1 cellular context compared by ENCODE assay signal in the genomic region with DNA sequence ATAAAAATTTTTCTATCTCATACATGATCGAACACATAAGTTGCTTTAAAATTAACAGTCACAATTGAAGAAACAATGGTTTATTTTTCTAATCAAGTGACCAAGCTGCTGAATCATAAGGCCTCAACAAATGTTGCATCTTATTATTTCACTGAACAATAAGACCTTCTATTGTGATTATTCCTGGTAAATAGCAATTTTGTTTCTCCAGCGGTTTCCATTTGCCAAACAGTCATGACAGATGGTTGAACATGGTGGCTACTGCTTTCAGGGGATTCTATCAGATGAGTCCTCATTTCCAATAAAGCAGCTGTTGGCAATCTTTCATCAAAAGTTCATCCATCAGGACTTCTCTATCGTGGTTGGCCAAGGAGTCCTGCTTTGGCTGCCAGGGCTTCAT.
TF ChIP-seq lines count a peak whose summit lies in the region.

No MANE protein-coding gene starts in this region.

TF ChIP-seq in HepG2, 621 proteins besides CTCF, POLR2A, EP300 and RAD21:
- TF ChIP-seq, protein P1, sequence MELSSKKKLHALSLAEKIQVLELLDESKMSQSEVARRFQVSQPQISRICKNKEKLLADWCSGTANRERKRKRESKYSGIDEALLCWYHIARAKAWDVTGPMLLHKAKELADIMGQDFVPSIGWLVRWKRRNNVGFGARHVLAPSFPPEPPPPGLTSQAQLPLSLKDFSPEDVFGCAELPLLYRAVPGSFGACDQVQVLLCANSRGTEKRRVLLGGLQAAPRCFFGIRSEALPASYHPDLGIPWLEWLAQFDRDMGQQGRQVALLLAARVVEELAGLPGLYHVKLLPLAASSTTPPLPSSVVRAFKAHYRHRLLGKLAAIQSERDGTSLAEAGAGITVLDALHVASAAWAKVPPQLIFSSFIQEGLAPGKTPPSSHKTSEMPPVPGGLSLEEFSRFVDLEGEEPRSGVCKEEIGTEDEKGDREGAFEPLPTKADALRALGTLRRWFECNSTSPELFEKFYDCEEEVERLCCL (CRISPR knock-in tag; IDR thresholded peaks at IDR 0.05; ENCODE audit: borderline replicate concordance), result no peak
- no peak for TF ChIP-seq SMARCC2 (IDR thresholded peaks at IDR 0.05)
- TF ChIP-seq HOXA3 (CRISPR knock-in tag; IDR thresholded peaks at IDR 0.05), result no peak
- no peak for TF ChIP-seq IKZF4 (CRISPR knock-in tag; IDR thresholded peaks at IDR 0.05; ENCODE audit: borderline replicate concordance, low read depth, not compliant biosample characterization)
- TF ChIP-seq KLF16 (CRISPR knock-in tag; IDR thresholded peaks at IDR 0.05), result no peak
- TF ChIP-seq SMAD1 (CRISPR knock-in tag; IDR thresholded peaks at IDR 0.05; ENCODE audit: borderline replicate concordance, low read depth), result no peak
- no peak for TF ChIP-seq ZBTB1 (CRISPR knock-in tag; IDR thresholded peaks at IDR 0.05; ENCODE audit: borderline replicate concordance)
- no peak for TF ChIP-seq FOSL1 (CRISPR knock-in tag; IDR thresholded peaks at IDR 0.05; ENCODE audit: borderline replicate concordance)
- TF ChIP-seq ZNF331 (CRISPR knock-in tag; IDR thresholded peaks at IDR 0.05), result no peak
- TF ChIP-seq ZNF224 (CRISPR knock-in tag; IDR thresholded peaks at IDR 0.05), result no peak
- no peak for TF ChIP-seq MXD4 (CRISPR knock-in tag; IDR thresholded peaks at IDR 0.05)
- TF ChIP-seq, protein P2, sequence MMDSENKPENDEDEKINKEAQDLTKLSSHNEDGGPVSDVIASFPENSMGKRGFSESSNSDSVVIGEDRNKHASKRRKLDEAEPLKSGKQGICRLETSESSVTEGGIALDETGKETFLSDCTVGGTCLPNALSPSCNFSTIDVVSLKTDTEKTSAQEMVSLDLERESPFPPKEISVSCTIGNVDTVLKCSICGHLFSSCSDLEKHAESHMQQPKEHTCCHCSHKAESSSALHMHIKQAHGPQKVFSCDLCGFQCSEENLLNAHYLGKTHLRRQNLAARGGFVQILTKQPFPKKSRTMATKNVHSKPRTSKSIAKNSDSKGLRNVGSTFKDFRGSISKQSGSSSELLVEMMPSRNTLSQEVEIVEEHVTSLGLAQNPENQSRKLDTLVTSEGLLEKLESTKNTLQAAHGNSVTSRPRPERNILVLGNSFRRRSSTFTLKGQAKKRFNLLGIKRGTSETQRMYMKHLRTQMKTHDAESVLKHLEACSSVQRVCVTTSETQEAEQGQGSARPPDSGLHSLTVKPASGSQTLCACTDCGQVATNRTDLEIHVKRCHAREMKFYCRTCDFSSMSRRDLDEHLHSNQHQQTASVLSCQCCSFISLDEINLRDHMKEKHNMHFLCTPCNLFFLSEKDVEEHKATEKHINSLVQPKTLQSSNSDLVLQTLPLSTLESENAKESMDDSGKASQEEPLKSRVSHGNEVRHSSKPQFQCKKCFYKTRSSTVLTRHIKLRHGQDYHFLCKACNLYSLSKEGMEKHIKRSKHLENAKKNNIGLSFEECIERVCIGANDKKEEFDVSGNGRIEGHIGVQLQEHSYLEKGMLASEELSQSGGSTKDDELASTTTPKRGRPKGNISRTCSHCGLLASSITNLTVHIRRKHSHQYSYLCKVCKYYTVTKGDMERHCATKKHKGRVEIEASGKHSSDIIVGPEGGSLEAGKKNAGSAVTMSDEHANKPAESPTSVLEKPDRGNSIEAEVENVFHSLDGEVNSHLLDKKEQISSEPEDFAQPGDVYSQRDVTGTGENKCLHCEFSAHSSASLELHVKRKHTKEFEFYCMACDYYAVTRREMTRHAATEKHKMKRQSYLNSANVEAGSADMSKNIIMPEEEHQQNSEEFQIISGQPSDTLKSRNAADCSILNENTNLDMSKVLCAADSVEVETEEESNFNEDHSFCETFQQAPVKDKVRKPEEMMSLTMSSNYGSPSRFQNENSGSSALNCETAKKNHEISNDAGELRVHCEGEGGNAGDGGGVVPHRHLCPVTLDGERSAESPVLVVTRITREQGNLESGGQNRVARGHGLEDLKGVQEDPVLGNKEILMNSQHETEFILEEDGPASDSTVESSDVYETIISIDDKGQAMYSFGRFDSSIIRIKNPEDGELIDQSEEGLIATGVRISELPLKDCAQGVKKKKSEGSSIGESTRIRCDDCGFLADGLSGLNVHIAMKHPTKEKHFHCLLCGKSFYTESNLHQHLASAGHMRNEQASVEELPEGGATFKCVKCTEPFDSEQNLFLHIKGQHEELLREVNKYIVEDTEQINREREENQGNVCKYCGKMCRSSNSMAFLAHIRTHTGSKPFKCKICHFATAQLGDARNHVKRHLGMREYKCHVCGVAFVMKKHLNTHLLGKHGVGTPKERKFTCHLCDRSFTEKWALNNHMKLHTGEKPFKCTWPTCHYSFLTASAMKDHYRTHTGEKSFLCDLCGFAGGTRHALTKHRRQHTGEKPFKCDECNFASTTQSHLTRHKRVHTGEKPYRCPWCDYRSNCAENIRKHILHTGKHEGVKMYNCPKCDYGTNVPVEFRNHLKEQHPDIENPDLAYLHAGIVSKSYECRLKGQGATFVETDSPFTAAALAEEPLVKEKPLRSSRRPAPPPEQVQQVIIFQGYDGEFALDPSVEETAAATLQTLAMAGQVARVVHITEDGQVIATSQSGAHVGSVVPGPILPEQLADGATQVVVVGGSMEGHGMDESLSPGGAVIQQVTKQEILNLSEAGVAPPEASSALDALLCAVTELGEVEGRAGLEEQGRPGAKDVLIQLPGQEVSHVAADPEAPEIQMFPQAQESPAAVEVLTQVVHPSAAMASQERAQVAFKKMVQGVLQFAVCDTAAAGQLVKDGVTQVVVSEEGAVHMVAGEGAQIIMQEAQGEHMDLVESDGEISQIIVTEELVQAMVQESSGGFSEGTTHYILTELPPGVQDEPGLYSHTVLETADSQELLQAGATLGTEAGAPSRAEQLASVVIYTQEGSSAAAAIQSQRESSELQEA (CRISPR knock-in tag; IDR thresholded peaks at IDR 0.05; ENCODE audit: not compliant biosample characterization), result no peak
